2 cellular contexts compared by ENCODE assay signal in genomic region chr19:15891434-15891833, GRCh38.
TF ChIP-seq lines count a peak whose summit lies in the region.

No MANE protein-coding gene starts in this region.

TF ChIP-seq in liver, 16 proteins besides CTCF, POLR2A, EP300 and RAD21:
- peak in 1 of 2 donors; percentile 25 for TF ChIP-seq RXRA (IDR thresholded peaks at IDR 0.05)
- no peak for TF ChIP-seq FOXA1 (IDR thresholded peaks at IDR 0.05)
- TF ChIP-seq SP1 (IDR thresholded peaks at IDR 0.05): peak; percentile 21
- TF ChIP-seq HNF4A (conservative IDR thresholded peaks at IDR 0.05): peak; percentile 78
- no peak for TF ChIP-seq HNF4G (IDR thresholded peaks at IDR 0.05)
- TF ChIP-seq GABPA (IDR thresholded peaks at IDR 0.05 in 1 of 2, conservative IDR thresholded peaks at IDR 0.05 in 1 of 2): no peak
- TF ChIP-seq JUND (IDR thresholded peaks at IDR 0.05): no peak
- TF ChIP-seq TAF1 (conservative IDR thresholded peaks at IDR 0.05): no peak
TF ChIP-seq in liver: peak in this region for 3.

TF ChIP-seq in HepG2, 621 proteins besides CTCF, POLR2A, EP300 and RAD21:
- TF ChIP-seq LCORL (IDR thresholded peaks at IDR 0.05) (no peak), LCORL (CRISPR knock-in tag; IDR thresholded peaks at IDR 0.05) (no peak), GATAD2A (CRISPR knock-in tag; IDR thresholded peaks at IDR 0.05) (no peak), MAFK (conservative IDR thresholded peaks at IDR 0.05 in 1 of 2, IDR thresholded peaks at IDR 0.05 in 1 of 2; ENCODE audit: low read length in 2 of 2) (no peak)
